ENCODE assay signal across 8 cellular contexts in genomic region chr11:71929491-71929890, GRCh38. TPM values are rescaled to one million over a fixed set of nuclear protein-coding genes. Genes with fewer than 3 reads are reported as not detected.
DNase-seq lines count a peak whose midpoint lies in the region; ATAC-seq, FAIRE-seq and TF ChIP-seq lines count a peak whose summit lies in the region.

No MANE protein-coding gene starts in this region.

- H3K4me3 Mint-ChIP-seq in activated CD4-positive, alpha-beta T cell treated with anti-CD3 and anti-CD28 coated beads for 36 hours, result peak overlapping the region; percentile 96
- H3K4me3 Mint-ChIP-seq in activated naive CD8-positive, alpha-beta T cell treated with anti-CD3 and anti-CD28 coated beads, Interleukin-2, amount 10 ng/mL, durations not matched to agents 7 days and 5 days, result peak overlapping the region; percentile 93

- no peak for FAIRE-seq in HTR-8/SVneo (lab: Jason Lieb, UNC)

- peaks cover 25% of the 10 kb centered on the region for H3K36me3 Mint-ChIP-seq in activated CD4-positive, alpha-beta T cell treated with anti-CD3 and anti-CD28 coated beads for 36 hours (ENCODE audit: low read depth)
- H3K36me3 Mint-ChIP-seq in activated naive CD8-positive, alpha-beta T cell treated with anti-CD3 and anti-CD28 coated beads, Interleukin-2, amount 10 ng/mL, durations not matched to agents 7 days and 5 days, result peaks cover 19% of the 10 kb centered on the region

- H3K4me3 ChIP-seq in left lung (peak overlapping the region; percentile 89 to 91), suprapubic skin (peak overlapping the region; percentile 73)

- H3K9me3 ChIP-seq in left lung, result no peaks in the 10 kb centered on the region
- no peaks in the 10 kb centered on the region for H3K9me3 ChIP-seq in suprapubic skin

- WGBS in suprapubic skin, result 6% methylated on average over 6 of the region's 6 CpGs

- H3K27me3 Mint-ChIP-seq in activated CD4-positive, alpha-beta T cell treated with anti-CD3 and anti-CD28 coated beads for 36 hours, result no peaks in the 10 kb centered on the region
- no peaks in the 10 kb centered on the region for H3K27me3 Mint-ChIP-seq in activated naive CD8-positive, alpha-beta T cell treated with anti-CD3 and anti-CD28 coated beads, Interleukin-2, amount 10 ng/mL, durations not matched to agents 7 days and 5 days

- no peak for TF ChIP-seq CTCF in left lung (IDR thresholded peaks at IDR 0.05)
- TF ChIP-seq CTCF in suprapubic skin (IDR thresholded peaks at IDR 0.05), result no peak

- H3K9me3 Mint-ChIP-seq in activated CD4-positive, alpha-beta T cell treated with anti-CD3 and anti-CD28 coated beads for 36 hours (ENCODE audit: low read depth), result no peaks in the 10 kb centered on the region
- H3K9me3 Mint-ChIP-seq in activated naive CD8-positive, alpha-beta T cell treated with anti-CD3 and anti-CD28 coated beads, Interleukin-2, amount 10 ng/mL, durations not matched to agents 7 days and 5 days, result no peaks in the 10 kb centered on the region

- H3K36me3 ChIP-seq in left lung (peaks cover 0 to 7% of the 10 kb centered on the region in 2 donors), suprapubic skin (no peaks in the 10 kb centered on the region)

- peaks cover 5 to 39% of the 10 kb centered on the region in 2 donors for H3K4me1 ChIP-seq in left lung
- H3K4me1 ChIP-seq in suprapubic skin, result peaks cover 39% of the 10 kb centered on the region

- DNase-seq in activated CD4-positive, alpha-beta T cell treated with anti-CD3 and anti-CD28 coated beads for 36 hours, result peak; percentile 15
- DNase-seq in activated CD4-positive, alpha-beta T cell treated with anti-CD3 and anti-CD28 coated beads, Interleukin-2, amount 50 U/mL, for 48 hours, result no peak
- no peak for DNase-seq in activated naive CD8-positive, alpha-beta T cell treated with anti-CD3 and anti-CD28 coated beads, Interleukin-2, amount 10 ng/mL, durations not matched to agents 7 days and 5 days
- DNase-seq in left lung (no peak), suprapubic skin (ENCODE audit: low spot score in 2 of 2) (no peak), HTR-8/SVneo (ENCODE audit: insufficient read length, low spot score) (no peak), NCI-H2107 treated with DMSO at 0.1 percent for 48 hours (lab: John Stamatoyannopoulos, UW; ENCODE audit: unreplicated experiment) (no peak)

- no peak overlapping the region for H3K27ac ChIP-seq in left lung
- no peak overlapping the region for H3K27ac ChIP-seq in suprapubic skin

- POLR2A ChIA-PET in activated CD4-positive, alpha-beta T cell treated with anti-CD3 and anti-CD28 coated beads for 36 hours (lab: Charles Lee), result interaction anchor here (0.7 to 0.8 kb wide), 2 partner anchors 22 to 183 kb away, joined by 3 read pairs; partner anchors contain the start of gene ANAPC15
- POLR2A ChIA-PET in activated naive CD8-positive, alpha-beta T cell treated with anti-CD3 and anti-CD28 coated beads, Interleukin-2, amount 10 ng/mL, durations not matched to agents 7 days and 5 days (lab: Charles Lee), result interaction anchor here (1.2 to 1.5 kb wide), 3 partner anchors 20 to 183 kb away, joined by 3 to 4 read pairs (median 4); partner anchors contain the start of gene ANAPC15

- CTCF ChIA-PET in activated CD4-positive, alpha-beta T cell treated with anti-CD3 and anti-CD28 coated beads for 36 hours (lab: Charles Lee), result interaction anchor here (0.6 to 2.0 kb wide), 8 partner anchors 9 to 157 kb away, joined by 3 to 11 read pairs (median 3); no protein-coding TSS in a partner anchor

- TF ChIP-seq EP300 in suprapubic skin (IDR thresholded peaks at IDR 0.05), result no peak

- no peaks in the 10 kb centered on the region for H3K27me3 ChIP-seq in left lung
- no peaks in the 10 kb centered on the region for H3K27me3 ChIP-seq in suprapubic skin

- ATAC-seq in activated CD4-positive, alpha-beta T cell treated with anti-CD3 and anti-CD28 coated beads for 36 hours, result no peak
- no peak for ATAC-seq in activated naive CD8-positive, alpha-beta T cell treated with anti-CD3 and anti-CD28 coated beads, Interleukin-2, amount 10 ng/mL, durations not matched to agents 7 days and 5 days (ENCODE audit: low read depth)
- ATAC-seq in left lung, result no peak
- no peak for ATAC-seq in GM21737 (IDR thresholded peaks at IDR 0.05; ENCODE audit: unreplicated experiment)

- no peak for TF ChIP-seq POLR2A in suprapubic skin (IDR thresholded peaks at IDR 0.05)

- peaks cover 56% of the 10 kb centered on the region for H3K4me1 Mint-ChIP-seq in activated CD4-positive, alpha-beta T cell treated with anti-CD3 and anti-CD28 coated beads for 36 hours
- peaks cover 35% of the 10 kb centered on the region for H3K4me1 Mint-ChIP-seq in activated naive CD8-positive, alpha-beta T cell treated with anti-CD3 and anti-CD28 coated beads, Interleukin-2, amount 10 ng/mL, durations not matched to agents 7 days and 5 days

- intact Hi-C loops in activated CD4-positive, alpha-beta T cell treated with anti-CD3 and anti-CD28 coated beads for 36 hours (cut with DNase I, micrococcal nuclease), result loop anchor here (2.0 to 5.0 kb wide), 3 partner anchors 33 to 173 kb away; partner anchors contain the start of gene LAMTOR1 (in 1 of the 2)
- intact Hi-C loops in left lung (cut with DNase I), result no loop called here

- peak overlapping the region; percentile 100 for H3K27ac Mint-ChIP-seq in activated CD4-positive, alpha-beta T cell treated with anti-CD3 and anti-CD28 coated beads for 36 hours
- peak overlapping the region; percentile 99 for H3K27ac Mint-ChIP-seq in activated naive CD8-positive, alpha-beta T cell treated with anti-CD3 and anti-CD28 coated beads, Interleukin-2, amount 10 ng/mL, durations not matched to agents 7 days and 5 days

RNA-seq across cellular contexts. Expression of gene RNF121, which starts 0.6 kb away (rescaled TPM):
- 10 to 100 TPM; 28.7 to 29.5 TPM for total RNA-seq in activated CD4-positive, alpha-beta T cell treated with anti-CD3 and anti-CD28 coated beads for 36 hours
- 10 to 100 TPM; 29.9 to 32.8 TPM for total RNA-seq in activated naive CD8-positive, alpha-beta T cell treated with anti-CD3 and anti-CD28 coated beads, Interleukin-2, amount 10 ng/mL, durations not matched to agents 7 days and 5 days
- total RNA-seq in left lung (10 to 100 TPM; 30.3 to 31.4 TPM), suprapubic skin (10 to 100 TPM; 19.6 to 36.0 (median 26.3) TPM)

RNA-seq across cellular contexts. Expression of gene XNDC1N, which starts 1.1 kb away (rescaled TPM):
- 10 to 100 TPM; 11.3 to 19.0 TPM for total RNA-seq in activated CD4-positive, alpha-beta T cell treated with anti-CD3 and anti-CD28 coated beads for 36 hours
- total RNA-seq in activated naive CD8-positive, alpha-beta T cell treated with anti-CD3 and anti-CD28 coated beads, Interleukin-2, amount 10 ng/mL, durations not matched to agents 7 days and 5 days, result 10 to 100 TPM; 20.1 to 21.1 TPM
- total RNA-seq in left lung (1 to 10 TPM; 5.6 to 7.7 TPM), suprapubic skin (10 to 100 TPM in 1 of 4 donors, 1 to 10 TPM in 3; 3.6 to 25.3 (median 5.2) TPM)

RNA-seq across cellular contexts. Expression of gene DEFB131B, which starts 51.2 kb away (rescaled TPM):
- total RNA-seq in activated CD4-positive, alpha-beta T cell treated with anti-CD3 and anti-CD28 coated beads for 36 hours, result not detected
- total RNA-seq in activated naive CD8-positive, alpha-beta T cell treated with anti-CD3 and anti-CD28 coated beads, Interleukin-2, amount 10 ng/mL, durations not matched to agents 7 days and 5 days, result not detected
- total RNA-seq in left lung (not detected), suprapubic skin (not detected)

Comparison
In these comparisons a context has a peak if more than half of its experiments do, and no peak if none do; other contexts are left out.
1. intact Hi-C loops: an anchor here in activated CD4-positive, alpha-beta T cell treated with anti-CD3 and anti-CD28 coated beads for 36 hours (2.0 to 5.0 kb wide); none called in left lung.